In the genomic region with DNA sequence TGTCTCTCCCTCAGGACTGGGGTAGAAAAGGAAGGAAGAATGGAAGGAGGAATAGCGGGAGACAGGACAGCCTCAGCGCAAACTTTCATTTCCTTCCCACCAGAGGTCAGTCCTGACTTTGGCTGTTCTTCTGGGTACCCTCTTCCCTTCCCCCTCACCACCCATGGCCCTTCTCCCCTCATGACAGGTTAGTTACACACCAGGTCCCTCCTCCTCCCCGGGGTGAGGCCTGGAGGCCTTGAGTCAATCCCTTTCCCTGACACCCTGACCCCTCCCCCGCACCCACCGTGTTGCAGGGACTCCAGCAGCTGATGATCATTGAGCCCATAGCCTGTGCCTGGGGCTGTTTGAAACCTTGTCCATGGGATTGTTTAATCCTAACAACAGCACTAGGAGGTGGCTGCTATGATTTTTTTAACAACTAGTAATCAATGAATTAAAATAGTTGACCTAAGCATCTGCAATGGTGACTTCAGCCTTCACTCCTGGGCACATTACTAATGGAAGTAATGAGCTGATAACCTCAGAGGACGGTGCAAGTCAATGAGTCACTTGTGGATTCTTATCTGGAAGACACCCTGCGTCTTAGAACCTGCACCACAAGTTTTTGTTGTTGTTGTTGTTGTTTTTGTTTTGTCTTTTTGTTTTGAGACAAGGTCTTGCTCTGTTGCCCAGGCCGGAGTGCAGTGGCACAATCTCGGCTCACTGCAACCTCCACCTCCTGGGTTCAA, we compare ENCODE assay signal across 15 cellular contexts. TPM values are rescaled to one million over a fixed set of nuclear protein-coding genes. Genes with fewer than 3 reads are reported as not detected.
DNase-seq lines count a peak whose midpoint lies in the region; ATAC-seq, FAIRE-seq and TF ChIP-seq lines count a peak whose summit lies in the region.
"Had no signal": no experiment of that assay in that cellular context is flagged by ENCODE, and none has a peak within 500 bp of the region (broad histone marks: within the 10 kb centered on the region; RNA-seq: fewer than 3 reads in every experiment).

No MANE protein-coding gene starts in this region.

- H4K20me1 ChIP-seq in HCT116 (ENCODE audit: insufficient read depth) (no peaks in the 10 kb centered on the region), GM12878 (ENCODE audit: control insufficient read depth, insufficient read depth) (no peaks in the 10 kb centered on the region), neural progenitor cell (ENCODE audit: low read depth) (no peaks in the 10 kb centered on the region)

- no peak for DNase-seq in activated CD4-positive, alpha-beta T cell treated with anti-CD3 and anti-CD28 coated beads, Interleukin-2, amount 10 ng/mL, durations not matched to agents 24 days and 14 days
- DNase-seq in activated CD4-positive, alpha-beta T cell treated with anti-CD3 and anti-CD28 coated beads, Interleukin-2, amount 50 U/mL, for 1 hour, result no peak
- DNase-seq in HCT116 (ENCODE audit: low read depth, low spot score) (no peak), GM12878 (ENCODE audit: low read depth, low spot score) (no peak), neural progenitor cell (ENCODE audit: low spot score) (no peak), NCI-H446 treated with DMSO at 0.1 percent for 48 hours (lab: John Stamatoyannopoulos, UW) (no peak), SHP77 (lab: John Stamatoyannopoulos, UW) (no peak), RPMI8226 (no peak)
- DNase-seq: cortex of kidney, NCI-H1930, NCI-H510A treated with DMSO at 0.1 percent for 48 hours had no signal

- ATAC-seq in HCT116 (peak; percentile 42), GM12878 (no peak)
- ATAC-seq: A549; natural killer cell treated with Interleukin-12 subunit alpha and Interleukin-12 subunit beta and Interleukin-15 and Interleukin-18, amount 100 ng/mL, for 72 hours had no signal

- no peaks in the 10 kb centered on the region for H3K36me3 Mint-ChIP-seq in activated CD4-positive, alpha-beta T cell treated with anti-CD3 and anti-CD28 coated beads, Interleukin-2, amount 10 ng/mL, durations not matched to agents 24 days and 14 days (ENCODE audit: low read depth)
- no peaks in the 10 kb centered on the region for H3K36me3 Mint-ChIP-seq in neural progenitor cell
- H3K36me3 Mint-ChIP-seq: natural killer cell treated with Interleukin-12 subunit alpha and Interleukin-12 subunit beta and Interleukin-15 and Interleukin-18, amount 100 ng/mL, for 72 hours had no signal

- SMC1A ChIA-PET in GM12878 (lab: Charles Lee; ENCODE audit: uncharacterized antibody, unreplicated experiment), result interaction anchor here (1.1 to 15.4 kb wide), 5 partner anchors 9 to 58 kb away, joined by 3 to 232 read pairs (median 9); no protein-coding TSS in a partner anchor

- H3K9me3 Mint-ChIP-seq in activated CD4-positive, alpha-beta T cell treated with anti-CD3 and anti-CD28 coated beads, Interleukin-2, amount 10 ng/mL, durations not matched to agents 24 days and 14 days, result no peaks in the 10 kb centered on the region
- no peaks in the 10 kb centered on the region for H3K9me3 Mint-ChIP-seq in neural progenitor cell
- H3K9me3 Mint-ChIP-seq: natural killer cell treated with Interleukin-12 subunit alpha and Interleukin-12 subunit beta and Interleukin-15 and Interleukin-18, amount 100 ng/mL, for 72 hours had no signal

- H3K27ac Mint-ChIP-seq in activated CD4-positive, alpha-beta T cell treated with anti-CD3 and anti-CD28 coated beads, Interleukin-2, amount 10 ng/mL, durations not matched to agents 24 days and 14 days, result peak overlapping the region; percentile 22
- H3K27ac Mint-ChIP-seq in neural progenitor cell, result no peak overlapping the region

- no peak overlapping the region for H3K4me3 ChIP-seq in HCT116 (replicated peaks in 1 of 2; ENCODE audit: low read depth in 1 of 2, low read length in 2 of 2)
- H3K4me3 ChIP-seq in GM12878, result no peak overlapping the region
- H3K4me3 ChIP-seq in neural progenitor cell, result no peak overlapping the region
- H3K4me3 ChIP-seq: A549 had no signal

- H3K9me2 ChIP-seq in HCT116 (ENCODE audit: insufficient read depth), result no peaks in the 10 kb centered on the region

- no TSS peak for BruUV-seq in HCT116 (replicated peaks; lab: Mats Ljungman, UMichigan)
- no TSS peak for BruUV-seq in GM12878 (replicated peaks; lab: Mats Ljungman, UMichigan)

- no peaks in the 10 kb centered on the region for H3K27me3 Mint-ChIP-seq in activated CD4-positive, alpha-beta T cell treated with anti-CD3 and anti-CD28 coated beads, Interleukin-2, amount 10 ng/mL, durations not matched to agents 24 days and 14 days
- peaks cover 8% of the 10 kb centered on the region for H3K27me3 Mint-ChIP-seq in neural progenitor cell (ENCODE audit: insufficient read depth, low read depth)

- H2AFZ ChIP-seq in HCT116 (ENCODE audit: low read depth, low read length, poor library complexity, severe bottlenecking) (peak overlapping the region; percentile 45), GM12878 (ENCODE audit: control insufficient read depth, low read depth, low read length) (no peak overlapping the region), neural progenitor cell (replicated peaks) (peak overlapping the region; percentile 9)

- H3K9ac ChIP-seq in HCT116 (ENCODE audit: low read length) (no peak overlapping the region), GM12878 (ENCODE audit: control insufficient read depth, insufficient read depth, low read length) (no peak overlapping the region), neural progenitor cell (no peak overlapping the region)

- no peak for TF ChIP-seq EP300 in GM12878 (IDR thresholded peaks at IDR 0.05; ENCODE audit: borderline replicate concordance in 1 of 2, control insufficient read depth in 1 of 2, low read depth in 2 of 2, low read length in 2 of 2)

- in situ Hi-C loops in GM12878 (cut with MboI), result no loop called here

- H3K4me1 ChIP-seq in HCT116 (ENCODE audit: control insufficient read depth in 1 of 2, insufficient read depth in 2 of 2, low read length in 2 of 2), result peaks cover 0 to 31% of the 10 kb centered on the region in 2 experiments; a peak in 2 of 4 replicates
- H3K4me1 ChIP-seq in GM12878 (ENCODE audit: control insufficient read depth, insufficient read depth, low read length), result peaks cover 51% of the 10 kb centered on the region
- H3K4me1 ChIP-seq in neural progenitor cell, result peaks cover 15% of the 10 kb centered on the region

- no peaks in the 10 kb centered on the region for H3K79me2 ChIP-seq in HCT116 (ENCODE audit: insufficient read depth, low read length)
- no peaks in the 10 kb centered on the region; the same call in 1 of the 2 replicates for H3K79me2 ChIP-seq in GM12878 (ENCODE audit: control insufficient read depth, insufficient read depth, low read length)
- H3K79me2 ChIP-seq in neural progenitor cell (ENCODE audit: low read depth), result no peaks in the 10 kb centered on the region

- H3K4me2 ChIP-seq in HCT116 (ENCODE audit: low read length), result peak overlapping the region; percentile 15; the same call in 1 of the 2 replicates
- no peak overlapping the region for H3K4me2 ChIP-seq in GM12878 (ENCODE audit: control insufficient read depth, insufficient read depth)
- no peak overlapping the region for H3K4me2 ChIP-seq in neural progenitor cell
- H3K4me2 ChIP-seq: A549 had no signal

- POLR2A ChIA-PET in HCT116 (lab: Charles Lee) (no interaction called here), GM12878 (lab: Charles Lee) (interaction anchor here (4.2 to 6.2 kb wide), 2 partner anchors 8 to 15 kb away, joined by 25 to 114 read pairs; no protein-coding TSS in a partner anchor)

- RAD21 ChIA-PET in HCT116 (lab: Charles Lee; ENCODE audit: low non-redundant PET in 1 of 2, low total read pairs in 2 of 2, uncharacterized antibody in 2 of 2, unreplicated experiment in 2 of 2) (no interaction called here), GM12878 (lab: Charles Lee; ENCODE audit: unreplicated experiment) (interaction anchor here (0.9 to 2.5 kb wide), 8 partner anchors 8 to 54 kb away, joined by 4 to 23 read pairs (median 8); no protein-coding TSS in a partner anchor)

- H3K9me3 ChIP-seq in HCT116 (ENCODE audit: control insufficient read depth in 1 of 2, insufficient read depth in 1 of 2, low read depth in 1 of 2, low read length in 2 of 2) (no peaks in the 10 kb centered on the region), GM12878 (replicated peaks; ENCODE audit: control insufficient read depth, insufficient read depth, low read length) (no peaks in the 10 kb centered on the region), neural progenitor cell (ENCODE audit: low read depth) (no peaks in the 10 kb centered on the region)
- H3K9me3 ChIP-seq: A549 had no signal

- peaks cover 9% of the 10 kb centered on the region for H3K4me1 Mint-ChIP-seq in activated CD4-positive, alpha-beta T cell treated with anti-CD3 and anti-CD28 coated beads, Interleukin-2, amount 10 ng/mL, durations not matched to agents 24 days and 14 days
- peaks cover 48% of the 10 kb centered on the region for H3K4me1 Mint-ChIP-seq in neural progenitor cell

- TF ChIP-seq RAD21 in HCT116 (IDR thresholded peaks at IDR 0.05; ENCODE audit: low read depth) (peak; percentile 51), GM12878 (IDR thresholded peaks at IDR 0.05; ENCODE audit: insufficient read depth, low read depth, low read length) (no peak)

- H3K27me3 ChIP-seq in HCT116 (ENCODE audit: insufficient read depth, low read length), result no peaks in the 10 kb centered on the region
- H3K27me3 ChIP-seq in GM12878 (replicated peaks in 1 of 2; ENCODE audit: control insufficient read depth in 2 of 2, insufficient read depth in 2 of 2, low read length in 1 of 2), result no peaks in the 10 kb centered on the region
- no peaks in the 10 kb centered on the region for H3K27me3 ChIP-seq in neural progenitor cell

- no peak overlapping the region for H3K4me3 Mint-ChIP-seq in activated CD4-positive, alpha-beta T cell treated with anti-CD3 and anti-CD28 coated beads, Interleukin-2, amount 10 ng/mL, durations not matched to agents 24 days and 14 days
- no peak overlapping the region for H3K4me3 Mint-ChIP-seq in neural progenitor cell
- H3K4me3 Mint-ChIP-seq: natural killer cell treated with Interleukin-12 subunit alpha and Interleukin-12 subunit beta and Interleukin-15 and Interleukin-18, amount 100 ng/mL, for 72 hours had no signal

- CTCF ChIA-PET in HCT116 (lab: Charles Lee), result interaction anchor here (0.8 kb wide), 1 partner anchor 8 kb away, joined by 5 read pairs; no protein-coding TSS in a partner anchor
- CTCF ChIA-PET in GM12878 (lab: Yijun Ruan, JAX), result interaction anchor here (0.7 to 16.5 kb wide), 3 partner anchors 9 to 1063 kb away, joined by 3 to 235 read pairs (median 81); no protein-coding TSS in a partner anchor

- H3K36me3 ChIP-seq in HCT116 (ENCODE audit: control insufficient read depth in 1 of 2, insufficient read depth in 2 of 2, low read length in 2 of 2) (no peaks in the 10 kb centered on the region), GM12878 (ENCODE audit: control insufficient read depth in 2 of 2, insufficient read depth in 2 of 2, low read length in 1 of 2) (no peaks in the 10 kb centered on the region), neural progenitor cell (no peaks in the 10 kb centered on the region)

- no peak for FAIRE-seq in GM12878 (lab: Jason Lieb, UNC)
- FAIRE-seq: A549, astrocyte had no signal

- TF ChIP-seq POLR2A in HCT116 (IDR thresholded peaks at IDR 0.05; ENCODE audit: borderline replicate concordance, extremely low read depth, insufficient read depth, insufficient read length) (no peak), GM12878 (IDR thresholded peaks at IDR 0.05; ENCODE audit: low read depth, low read length) (no peak)

- WGBS in GM12878 (ENCODE audit: insufficient coverage, insufficient replicate concordance, low lambda C conversion rate, missing lambda C conversion rate), result 81% methylated on average over 9 of the region's 9 CpGs

- H3F3A ChIP-seq in neural progenitor cell (ENCODE audit: low read depth), result no peaks in the 10 kb centered on the region

- TF ChIP-seq CTCF in HCT116 (IDR thresholded peaks at IDR 0.05 in 2 of 3, conservative IDR thresholded peaks at IDR 0.05 in 1 of 3; ENCODE audit: borderline replicate concordance in 1 of 3, insufficient read depth in 1 of 3, low read depth in 2 of 3, low read length in 2 of 3) (no peak), GM12878 (IDR thresholded peaks at IDR 0.05 in 2 of 3, conservative IDR thresholded peaks at IDR 0.05 in 1 of 3; ENCODE audit: control insufficient read depth in 2 of 3, extremely low read depth in 1 of 3, insufficient read depth in 1 of 3, low read depth in 3 of 3, low read length in 3 of 3) (no peak), neural progenitor cell (IDR thresholded peaks at IDR 0.05) (no peak)

- intact Hi-C loops in activated CD4-positive, alpha-beta T cell treated with anti-CD3 and anti-CD28 coated beads, Interleukin-2, amount 10 ng/mL, durations not matched to agents 24 days and 14 days (cut with micrococcal nuclease), result no loop called here
- intact Hi-C loops in HCT116 (cut with micrococcal nuclease) (no loop called here), GM12878 (cut with micrococcal nuclease; ENCODE audit: unreplicated experiment) (no loop called here)

- H3K27ac ChIP-seq in HCT116 (ENCODE audit: low read depth, low read length) (no peak overlapping the region), GM12878 (ENCODE audit: control insufficient read depth, insufficient read depth) (no peak overlapping the region), neural progenitor cell (no peak overlapping the region)
- H3K27ac ChIP-seq: A549, epithelial cell of prostate had no signal

RNA-seq across cellular contexts. Expression of a gene that starts 46.6 kb away (rescaled TPM):
- 59.1 and 62.4 TPM in 2 replicates for total RNA-seq in activated CD4-positive, alpha-beta T cell treated with anti-CD3 and anti-CD28 coated beads, Interleukin-2, amount 10 ng/mL, durations not matched to agents 24 days and 14 days
- 27.8 TPM for total RNA-seq in HCT116 (2021; ENCODE audit: unreplicated experiment)
- polyA plus RNA-seq in HCT116 (2012), result 31.0 and 37.5 TPM in 2 replicates
- total RNA-seq in GM12878 (2013; cell fraction: nucleolus; rRNA removed), result 8.5 and 9.7 TPM in 2 replicates
- 92.6 and 102 TPM in 2 replicates for total RNA-seq in GM12878 (2014; rRNA removed)
- total RNA-seq in GM12878 (2014; rRNA removed; fragmentation: Illumina TruSeq; extraction: Trizol), result 103 and 110 TPM in 2 replicates
- total RNA-seq in GM12878 (2021), result 70.8 and 74.9 TPM in 2 replicates
- 76.2 TPM for polyA plus RNA-seq in GM12878 (2011; ENCODE audit: low read depth)
- 84.1 and 109 TPM in 2 replicates for polyA plus RNA-seq in GM12878 (2011; rRNA removed)
- 165 and 304 TPM in 2 replicates for polyA plus RNA-seq in GM12878 (2011; cell fraction: cytosol; rRNA removed)
- 77.8 and 96.7 TPM in 2 replicates for polyA plus RNA-seq in GM12878 (2011; cell fraction: nucleus; rRNA removed)
- polyA plus RNA-seq in GM12878 (2012), result 92.0 and 93.8 TPM in 2 replicates
- 133 and 200 TPM in 2 replicates for polyA plus RNA-seq in GM12878 (2014; fragmentation: Illumina TruSeq; extraction: Trizol)
- 100 to 1,000 TPM; 323 to 380 TPM for polyA plus RNA-seq in GM12878 (2014; fragmentation: Nextera tagmentation; extraction: Ambion mirVana)
- 99.5 and 99.6 TPM in 2 replicates for polyA plus RNA-seq in GM12878 (2014; rRNA removed)
- polyA plus RNA-seq in GM12878 (2016; fragmentation: Nextera tagmentation; extraction: Ambion mirVana), result 100 to 1,000 TPM; 165 to 180 TPM
- polyA minus RNA-seq in GM12878 (2011; rRNA and poly(A)+ RNA removed), result 31.0 and 53.2 TPM in 2 replicates
- polyA minus RNA-seq in GM12878 (2011; cell fraction: cytosol; rRNA and poly(A)+ RNA removed), result 21.2 and 21.5 TPM in 2 replicates
- 7.5 and 13.0 TPM in 2 replicates for polyA minus RNA-seq in GM12878 (2011; cell fraction: nucleus; rRNA and poly(A)+ RNA removed)
- total RNA-seq in neural progenitor cell (ENCODE audit: low replicate concordance), result 30.4 and 56.5 TPM in 2 replicates
